In the genomic region with DNA sequence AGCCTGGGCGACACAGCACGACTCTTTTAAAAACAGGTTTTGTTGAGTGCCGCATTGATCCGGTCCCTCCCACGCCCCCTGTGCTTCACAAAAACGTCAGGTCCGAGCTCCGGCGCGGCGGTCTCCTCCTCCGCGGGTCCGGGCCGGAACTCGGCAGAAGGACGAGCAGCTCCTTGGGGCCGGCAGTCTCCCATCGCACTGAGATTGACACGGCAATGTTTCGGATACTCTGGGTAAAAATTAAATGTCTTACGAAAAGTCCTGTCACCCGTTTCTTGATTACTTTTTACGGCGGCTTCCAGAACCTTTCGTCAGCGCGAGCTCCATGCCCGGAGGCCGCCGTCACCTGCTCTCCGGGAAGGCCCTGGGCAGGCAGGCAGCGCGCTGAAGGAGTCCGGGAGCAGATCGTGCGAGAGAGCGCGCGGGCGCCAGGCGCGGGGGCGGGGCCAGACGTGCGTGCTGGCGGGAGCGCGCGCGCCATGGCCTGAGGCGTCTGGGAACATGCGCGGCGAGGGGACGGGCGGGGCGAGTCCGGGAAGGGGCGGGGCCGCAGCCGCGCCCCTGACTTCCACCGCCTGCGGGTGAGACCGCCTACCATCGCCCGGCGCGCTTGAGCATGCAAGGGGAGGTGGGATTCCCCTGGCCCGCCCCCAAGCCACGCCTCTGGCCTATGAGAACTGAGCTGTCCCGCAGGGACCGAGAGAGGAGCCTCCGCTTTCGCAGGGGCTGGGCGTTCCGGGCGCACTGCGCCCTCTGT, we compare ENCODE assay signal across 1 cellular context.
A peak's percentile ranks its signal among the peaks of the same experiment; 100 is the strongest.
TF ChIP-seq lines count a peak whose summit lies in the region.

No MANE protein-coding gene starts in this region.

TF ChIP-seq in HEK293, 187 proteins besides CTCF, POLR2A, EP300 and RAD21 (continued from another document and continues in another):
- TF ChIP-seq TCF7L2 (IDR thresholded peaks at IDR 0.05; ENCODE audit: borderline replicate concordance, low read depth, low read length) = no peak
- no peak for TF ChIP-seq ZNF670 (tag by site-specific recombination; IDR thresholded peaks at IDR 0.05; ENCODE audit: low read depth)
- TF ChIP-seq ZNF521 (tag by site-specific recombination; IDR thresholded peaks at IDR 0.05) = no peak
- no peak for TF ChIP-seq ZNF404 (tag by site-specific recombination; IDR thresholded peaks at IDR 0.05)
- TF ChIP-seq, protein P1, sequence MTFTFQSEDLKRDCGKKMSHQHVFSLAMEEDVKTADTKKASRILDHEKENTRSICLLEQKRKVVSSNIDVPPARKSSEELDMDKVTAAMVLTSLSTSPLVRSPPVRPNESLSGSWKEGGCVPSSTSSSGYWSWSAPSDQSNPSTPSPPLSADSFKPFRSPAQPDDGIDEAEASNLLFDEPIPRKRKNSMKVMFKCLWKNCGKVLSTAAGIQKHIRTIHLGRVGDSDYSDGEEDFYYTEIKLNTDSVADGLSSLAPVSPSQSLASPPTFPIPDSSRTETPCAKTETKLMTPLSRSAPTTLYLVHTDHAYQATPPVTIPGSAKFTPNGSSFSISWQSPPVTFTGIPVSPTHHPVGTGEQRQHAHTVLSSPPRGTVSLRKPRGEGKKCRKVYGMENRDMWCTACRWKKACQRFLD (tag by site-specific recombination; IDR thresholded peaks at IDR 0.05) = no peak
- no peak for TF ChIP-seq MEIS1 (CRISPR knock-in tag; IDR thresholded peaks at IDR 0.05; ENCODE audit: borderline replicate concordance)
- TF ChIP-seq ZNF626 (tag by site-specific recombination; IDR thresholded peaks at IDR 0.05) = no peak
- peak; percentile 60; the same call in 1 of the 2 replicates for TF ChIP-seq ZNF394 (tag by site-specific recombination; IDR thresholded peaks at IDR 0.05; ENCODE audit: borderline replicate concordance)
- TF ChIP-seq, protein P2, sequence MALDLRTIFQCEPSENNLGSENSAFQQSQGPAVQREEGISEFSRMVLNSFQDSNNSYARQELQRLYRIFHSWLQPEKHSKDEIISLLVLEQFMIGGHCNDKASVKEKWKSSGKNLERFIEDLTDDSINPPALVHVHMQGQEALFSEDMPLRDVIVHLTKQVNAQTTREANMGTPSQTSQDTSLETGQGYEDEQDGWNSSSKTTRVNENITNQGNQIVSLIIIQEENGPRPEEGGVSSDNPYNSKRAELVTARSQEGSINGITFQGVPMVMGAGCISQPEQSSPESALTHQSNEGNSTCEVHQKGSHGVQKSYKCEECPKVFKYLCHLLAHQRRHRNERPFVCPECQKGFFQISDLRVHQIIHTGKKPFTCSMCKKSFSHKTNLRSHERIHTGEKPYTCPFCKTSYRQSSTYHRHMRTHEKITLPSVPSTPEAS (tag by site-specific recombination; IDR thresholded peaks at IDR 0.05) = peak; percentile 21; the same call in 1 of the 2 replicates
- no peak for TF ChIP-seq ZNF585B (tag by site-specific recombination; IDR thresholded peaks at IDR 0.05)
- TF ChIP-seq ZNF140 (tag by site-specific recombination; IDR thresholded peaks at IDR 0.05) = no peak
- no peak for TF ChIP-seq ZNF623 (tag by site-specific recombination; IDR thresholded peaks at IDR 0.05)
- no peak for TF ChIP-seq ZNF701 (tag by site-specific recombination; IDR thresholded peaks at IDR 0.05)
- no peak for TF ChIP-seq ZNF768 (tag by site-specific recombination; IDR thresholded peaks at IDR 0.05)
- TF ChIP-seq ZXDB (tag by site-specific recombination; IDR thresholded peaks at IDR 0.05) = peak; percentile 99
- TF ChIP-seq, protein P3, sequence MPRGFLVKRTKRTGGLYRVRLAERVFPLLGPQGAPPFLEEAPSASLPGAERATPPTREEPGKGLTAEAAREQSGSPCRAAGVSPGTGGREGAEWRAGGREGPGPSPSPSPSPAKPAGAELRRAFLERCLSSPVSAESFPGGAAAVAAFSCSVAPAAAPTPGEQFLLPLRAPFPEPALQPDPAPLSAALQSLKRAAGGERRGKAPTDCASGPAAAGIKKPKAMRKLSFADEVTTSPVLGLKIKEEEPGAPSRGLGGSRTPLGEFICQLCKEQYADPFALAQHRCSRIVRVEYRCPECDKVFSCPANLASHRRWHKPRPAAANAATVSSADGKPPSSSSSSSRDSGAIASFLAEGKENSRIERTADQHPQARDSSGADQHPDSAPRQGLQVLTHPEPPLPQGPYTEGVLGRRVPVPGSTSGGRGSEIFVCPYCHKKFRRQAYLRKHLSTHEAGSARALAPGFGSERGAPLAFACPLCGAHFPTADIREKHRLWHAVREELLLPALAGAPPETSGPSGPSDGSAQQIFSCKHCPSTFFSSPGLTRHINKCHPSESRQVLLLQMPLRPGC (tag by site-specific recombination; IDR thresholded peaks at IDR 0.05) = no peak
- TF ChIP-seq GFI1B (tag by site-specific recombination; IDR thresholded peaks at IDR 0.05) = no peak
- peak; percentile 96 for TF ChIP-seq SP2 (tag by site-specific recombination; IDR thresholded peaks at IDR 0.05)
- TF ChIP-seq, protein P4, sequence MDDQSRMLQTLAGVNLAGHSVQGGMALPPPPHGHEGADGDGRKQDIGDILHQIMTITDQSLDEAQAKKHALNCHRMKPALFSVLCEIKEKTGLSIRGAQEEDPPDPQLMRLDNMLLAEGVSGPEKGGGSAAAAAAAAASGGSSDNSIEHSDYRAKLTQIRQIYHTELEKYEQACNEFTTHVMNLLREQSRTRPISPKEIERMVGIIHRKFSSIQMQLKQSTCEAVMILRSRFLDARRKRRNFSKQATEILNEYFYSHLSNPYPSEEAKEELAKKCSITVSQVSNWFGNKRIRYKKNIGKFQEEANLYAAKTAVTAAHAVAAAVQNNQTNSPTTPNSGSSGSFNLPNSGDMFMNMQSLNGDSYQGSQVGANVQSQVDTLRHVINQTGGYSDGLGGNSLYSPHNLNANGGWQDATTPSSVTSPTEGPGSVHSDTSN (CRISPR knock-in tag; IDR thresholded peaks at IDR 0.05) = peak; percentile 11; the same call in 1 of the 2 replicates
- TF ChIP-seq, protein P5, sequence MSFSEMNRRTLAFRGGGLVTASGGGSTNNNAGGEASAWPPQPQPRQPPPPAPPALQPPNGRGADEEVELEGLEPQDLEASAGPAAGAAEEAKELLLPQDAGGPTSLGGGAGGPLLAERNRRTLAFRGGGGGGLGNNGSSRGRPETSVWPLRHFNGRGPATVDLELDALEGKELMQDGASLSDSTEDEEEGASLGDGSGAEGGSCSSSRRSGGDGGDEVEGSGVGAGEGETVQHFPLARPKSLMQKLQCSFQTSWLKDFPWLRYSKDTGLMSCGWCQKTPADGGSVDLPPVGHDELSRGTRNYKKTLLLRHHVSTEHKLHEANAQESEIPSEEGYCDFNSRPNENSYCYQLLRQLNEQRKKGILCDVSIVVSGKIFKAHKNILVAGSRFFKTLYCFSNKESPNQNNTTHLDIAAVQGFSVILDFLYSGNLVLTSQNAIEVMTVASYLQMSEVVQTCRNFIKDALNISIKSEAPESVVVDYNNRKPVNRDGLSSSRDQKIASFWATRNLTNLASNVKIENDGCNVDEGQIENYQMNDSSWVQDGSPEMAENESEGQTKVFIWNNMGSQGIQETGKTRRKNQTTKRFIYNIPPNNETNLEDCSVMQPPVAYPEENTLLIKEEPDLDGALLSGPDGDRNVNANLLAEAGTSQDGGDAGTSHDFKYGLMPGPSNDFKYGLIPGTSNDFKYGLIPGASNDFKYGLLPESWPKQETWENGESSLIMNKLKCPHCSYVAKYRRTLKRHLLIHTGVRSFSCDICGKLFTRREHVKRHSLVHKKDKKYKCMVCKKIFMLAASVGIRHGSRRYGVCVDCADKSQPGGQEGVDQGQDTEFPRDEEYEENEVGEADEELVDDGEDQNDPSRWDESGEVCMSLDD (tag by site-specific recombination; IDR thresholded peaks at IDR 0.05) = no peak
- 0 out of 2 replicates have a peak, but pooled peaks have one; percentile 46 for TF ChIP-seq ZNF324 (tag by site-specific recombination; IDR thresholded peaks at IDR 0.05)
- TF ChIP-seq ZNF514 (tag by site-specific recombination; IDR thresholded peaks at IDR 0.05) = no peak
- TF ChIP-seq ZNF37A (tag by site-specific recombination; IDR thresholded peaks at IDR 0.05) = no peak
- TF ChIP-seq, protein P6, sequence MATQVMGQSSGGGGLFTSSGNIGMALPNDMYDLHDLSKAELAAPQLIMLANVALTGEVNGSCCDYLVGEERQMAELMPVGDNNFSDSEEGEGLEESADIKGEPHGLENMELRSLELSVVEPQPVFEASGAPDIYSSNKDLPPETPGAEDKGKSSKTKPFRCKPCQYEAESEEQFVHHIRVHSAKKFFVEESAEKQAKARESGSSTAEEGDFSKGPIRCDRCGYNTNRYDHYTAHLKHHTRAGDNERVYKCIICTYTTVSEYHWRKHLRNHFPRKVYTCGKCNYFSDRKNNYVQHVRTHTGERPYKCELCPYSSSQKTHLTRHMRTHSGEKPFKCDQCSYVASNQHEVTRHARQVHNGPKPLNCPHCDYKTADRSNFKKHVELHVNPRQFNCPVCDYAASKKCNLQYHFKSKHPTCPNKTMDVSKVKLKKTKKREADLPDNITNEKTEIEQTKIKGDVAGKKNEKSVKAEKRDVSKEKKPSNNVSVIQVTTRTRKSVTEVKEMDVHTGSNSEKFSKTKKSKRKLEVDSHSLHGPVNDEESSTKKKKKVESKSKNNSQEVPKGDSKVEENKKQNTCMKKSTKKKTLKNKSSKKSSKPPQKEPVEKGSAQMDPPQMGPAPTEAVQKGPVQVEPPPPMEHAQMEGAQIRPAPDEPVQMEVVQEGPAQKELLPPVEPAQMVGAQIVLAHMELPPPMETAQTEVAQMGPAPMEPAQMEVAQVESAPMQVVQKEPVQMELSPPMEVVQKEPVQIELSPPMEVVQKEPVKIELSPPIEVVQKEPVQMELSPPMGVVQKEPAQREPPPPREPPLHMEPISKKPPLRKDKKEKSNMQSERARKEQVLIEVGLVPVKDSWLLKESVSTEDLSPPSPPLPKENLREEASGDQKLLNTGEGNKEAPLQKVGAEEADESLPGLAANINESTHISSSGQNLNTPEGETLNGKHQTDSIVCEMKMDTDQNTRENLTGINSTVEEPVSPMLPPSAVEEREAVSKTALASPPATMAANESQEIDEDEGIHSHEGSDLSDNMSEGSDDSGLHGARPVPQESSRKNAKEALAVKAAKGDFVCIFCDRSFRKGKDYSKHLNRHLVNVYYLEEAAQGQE (tag by site-specific recombination; IDR thresholded peaks at IDR 0.05) = no peak
- peak; percentile 54; the same call in 1 of the 2 replicates for TF ChIP-seq SCRT2 (tag by site-specific recombination; IDR thresholded peaks at IDR 0.05)
- TF ChIP-seq, protein P7, sequence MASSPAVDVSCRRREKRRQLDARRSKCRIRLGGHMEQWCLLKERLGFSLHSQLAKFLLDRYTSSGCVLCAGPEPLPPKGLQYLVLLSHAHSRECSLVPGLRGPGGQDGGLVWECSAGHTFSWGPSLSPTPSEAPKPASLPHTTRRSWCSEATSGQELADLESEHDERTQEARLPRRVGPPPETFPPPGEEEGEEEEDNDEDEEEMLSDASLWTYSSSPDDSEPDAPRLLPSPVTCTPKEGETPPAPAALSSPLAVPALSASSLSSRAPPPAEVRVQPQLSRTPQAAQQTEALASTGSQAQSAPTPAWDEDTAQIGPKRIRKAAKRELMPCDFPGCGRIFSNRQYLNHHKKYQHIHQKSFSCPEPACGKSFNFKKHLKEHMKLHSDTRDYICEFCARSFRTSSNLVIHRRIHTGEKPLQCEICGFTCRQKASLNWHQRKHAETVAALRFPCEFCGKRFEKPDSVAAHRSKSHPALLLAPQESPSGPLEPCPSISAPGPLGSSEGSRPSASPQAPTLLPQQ (tag by site-specific recombination; IDR thresholded peaks at IDR 0.05) = peak; percentile 62; the same call in 1 of the 2 replicates
- no peak for TF ChIP-seq ZNF785 (tag by site-specific recombination; IDR thresholded peaks at IDR 0.05)
- TF ChIP-seq ZFP41 (tag by site-specific recombination; IDR thresholded peaks at IDR 0.05; ENCODE audit: borderline replicate concordance) = no peak
- 0 out of 2 replicates have a peak, but pooled peaks have one; percentile 17 for TF ChIP-seq ZNF366 (tag by site-specific recombination; conservative IDR thresholded peaks at IDR 0.05)
- no peak for TF ChIP-seq ZNF214 (tag by site-specific recombination; IDR thresholded peaks at IDR 0.05; ENCODE audit: borderline replicate concordance)
- TF ChIP-seq KLF9 (tag by site-specific recombination; IDR thresholded peaks at IDR 0.05; ENCODE audit: low read depth) = peak; percentile 98
- peak; percentile 5 for TF ChIP-seq ZNF529 (tag by site-specific recombination; IDR thresholded peaks at IDR 0.05; ENCODE audit: insufficient replicate concordance)
- no peak for TF ChIP-seq SETDB1 (IDR thresholded peaks at IDR 0.05; ENCODE audit: insufficient read length, low read length)
- TF ChIP-seq ZNF274 (IDR thresholded peaks at IDR 0.05; ENCODE audit: low read length) = no peak
- TF ChIP-seq ZNF274 (tag by site-specific recombination; IDR thresholded peaks at IDR 0.05; ENCODE audit: borderline replicate concordance) = no peak
- peak; percentile 91 for TF ChIP-seq ZBTB48 (tag by site-specific recombination; IDR thresholded peaks at IDR 0.05)
- TF ChIP-seq ZNF157 (tag by site-specific recombination; IDR thresholded peaks at IDR 0.05) = no peak
- no peak for TF ChIP-seq ZNF302 (tag by site-specific recombination; IDR thresholded peaks at IDR 0.05; ENCODE audit: low read depth)
- TF ChIP-seq, protein P8, sequence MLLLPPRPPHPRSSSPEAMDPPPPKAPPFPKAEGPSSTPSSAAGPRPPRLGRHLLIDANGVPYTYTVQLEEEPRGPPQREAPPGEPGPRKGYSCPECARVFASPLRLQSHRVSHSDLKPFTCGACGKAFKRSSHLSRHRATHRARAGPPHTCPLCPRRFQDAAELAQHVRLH (tag by site-specific recombination; IDR thresholded peaks at IDR 0.05) = 0 out of 2 replicates have a peak, but pooled peaks have one; percentile 6
- TF ChIP-seq SP7 (tag by site-specific recombination; IDR thresholded peaks at IDR 0.05) = peak; percentile 60; the same call in 1 of the 2 replicates
- TF ChIP-seq ZNF169 (tag by site-specific recombination; IDR thresholded peaks at IDR 0.05) = no peak
- TF ChIP-seq ZNF792 (tag by site-specific recombination; IDR thresholded peaks at IDR 0.05) = peak; percentile 88
- TF ChIP-seq, protein P9, sequence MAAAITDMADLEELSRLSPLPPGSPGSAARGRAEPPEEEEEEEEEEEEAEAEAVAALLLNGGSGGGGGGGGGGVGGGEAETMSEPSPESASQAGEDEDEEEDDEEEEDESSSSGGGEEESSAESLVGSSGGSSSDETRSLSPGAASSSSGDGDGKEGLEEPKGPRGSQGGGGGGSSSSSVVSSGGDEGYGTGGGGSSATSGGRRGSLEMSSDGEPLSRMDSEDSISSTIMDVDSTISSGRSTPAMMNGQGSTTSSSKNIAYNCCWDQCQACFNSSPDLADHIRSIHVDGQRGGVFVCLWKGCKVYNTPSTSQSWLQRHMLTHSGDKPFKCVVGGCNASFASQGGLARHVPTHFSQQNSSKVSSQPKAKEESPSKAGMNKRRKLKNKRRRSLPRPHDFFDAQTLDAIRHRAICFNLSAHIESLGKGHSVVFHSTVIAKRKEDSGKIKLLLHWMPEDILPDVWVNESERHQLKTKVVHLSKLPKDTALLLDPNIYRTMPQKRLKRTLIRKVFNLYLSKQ (tag by site-specific recombination; IDR thresholded peaks at IDR 0.05; ENCODE audit: borderline replicate concordance) = no peak
- TF ChIP-seq ZNF555 (tag by site-specific recombination; conservative IDR thresholded peaks at IDR 0.05) = no peak
- TF ChIP-seq ZIC2 (tag by site-specific recombination; IDR thresholded peaks at IDR 0.05) = peak; percentile 62; the same call in 1 of the 2 replicates
- no peak for TF ChIP-seq ZNF223 (tag by site-specific recombination; IDR thresholded peaks at IDR 0.05)
- TF ChIP-seq ZNF654 (tag by site-specific recombination; IDR thresholded peaks at IDR 0.05; ENCODE audit: low read depth) = no peak
